In genomic region chr9:98087420-98088354, GRCh38 we compare ENCODE assay signal across 1 cellular context.
TF ChIP-seq lines count a peak whose summit lies in the region.

No MANE protein-coding gene starts in this region.

TF ChIP-seq in K562, 482 proteins besides CTCF, POLR2A, EP300 and RAD21 (continued from another document):
- TF ChIP-seq NCOA1 (IDR thresholded peaks at IDR 0.05; ENCODE audit: low read depth) (no peak), CBX2 (IDR thresholded peaks at IDR 0.05; ENCODE audit: insufficient read depth, low read length, poor library complexity, severe bottlenecking) (no peak), TEAD2 (tag; IDR thresholded peaks at IDR 0.05) (no peak), ZNF165 (CRISPR knock-in tag; IDR thresholded peaks at IDR 0.05; ENCODE audit: borderline replicate concordance) (no peak), POLR2G (IDR thresholded peaks at IDR 0.05; ENCODE audit: low read depth, low read length) (peak; percentile 68)
- TF ChIP-seq, protein P1, sequence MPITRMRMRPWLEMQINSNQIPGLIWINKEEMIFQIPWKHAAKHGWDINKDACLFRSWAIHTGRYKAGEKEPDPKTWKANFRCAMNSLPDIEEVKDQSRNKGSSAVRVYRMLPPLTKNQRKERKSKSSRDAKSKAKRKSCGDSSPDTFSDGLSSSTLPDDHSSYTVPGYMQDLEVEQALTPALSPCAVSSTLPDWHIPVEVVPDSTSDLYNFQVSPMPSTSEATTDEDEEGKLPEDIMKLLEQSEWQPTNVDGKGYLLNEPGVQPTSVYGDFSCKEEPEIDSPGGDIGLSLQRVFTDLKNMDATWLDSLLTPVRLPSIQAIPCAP (CRISPR knock-in tag; IDR thresholded peaks at IDR 0.05; ENCODE audit: borderline replicate concordance) = no peak
